16 cellular contexts compared by ENCODE assay signal in genomic region chr2:226698671-226699070, GRCh38.
DNase-seq lines count a peak whose midpoint lies in the region; ATAC-seq and TF ChIP-seq lines count a peak whose summit lies in the region.
"Had no signal": no experiment of that assay in that cellular context is flagged by ENCODE, and none has a peak within 500 bp of the region (broad histone marks: within the 10 kb centered on the region; RNA-seq: fewer than 3 reads in every experiment).

No MANE protein-coding gene starts in this region.

- H3K4me1 ChIP-seq in HCT116 (ENCODE audit: control insufficient read depth in 1 of 2, insufficient read depth in 2 of 2, low read length in 2 of 2) (peaks cover 46 to 48% of the 10 kb centered on the region in 2 experiments), right cardiac atrium (ENCODE audit: control insufficient read depth, insufficient read depth, low read length) (no peaks in the 10 kb centered on the region)
- H3K4me1 ChIP-seq: Caco-2 had no signal

- ATAC-seq in Right ventricle myocardium inferior (peak; percentile 28), HCT116 (no peak; the same call in 1 of the 2 replicates), right cardiac atrium (peak; percentile 65 to 66), HG02938 (IDR thresholded peaks at IDR 0.05; ENCODE audit: unreplicated experiment) (no peak)
- ATAC-seq: CD8-positive, alpha-beta T cell had no signal

- no peak overlapping the region for H3K9ac ChIP-seq in HCT116 (ENCODE audit: low read length)
- H3K9ac ChIP-seq: BLaER1 had no signal

- no peak overlapping the region for H2AFZ ChIP-seq in HCT116 (ENCODE audit: low read depth, low read length, poor library complexity, severe bottlenecking)

- POLR2A ChIA-PET in HCT116 (lab: Charles Lee): interaction anchor here (1.8 kb wide), 1 partner anchor 46 kb away, joined by 4 read pairs; no protein-coding TSS in a partner anchor

- no peaks in the 10 kb centered on the region for H3K9me2 ChIP-seq in HCT116 (ENCODE audit: insufficient read depth)

- intact Hi-C loops in Right ventricle myocardium inferior (cut with DNase I): no loop called here
- intact Hi-C loops in cardiac septum (cut with DNase I): no loop called here
- intact Hi-C loops in HCT116 (cut with micrococcal nuclease): no loop called here
- intact Hi-C loops in right cardiac atrium (cut with DNase I): no loop called here

- BruUV-seq in HCT116 (replicated peaks; lab: Mats Ljungman, UMichigan): no TSS peak

- TF ChIP-seq POLR2A in HCT116 (IDR thresholded peaks at IDR 0.05; ENCODE audit: borderline replicate concordance, extremely low read depth, insufficient read depth, insufficient read length): no peak

- CTCF ChIA-PET in HCT116 (lab: Charles Lee): no interaction called here

- H3K9me3 ChIP-seq in HCT116 (ENCODE audit: control insufficient read depth in 1 of 2, insufficient read depth in 1 of 2, low read depth in 1 of 2, low read length in 2 of 2) (no peaks in the 10 kb centered on the region), right cardiac atrium (ENCODE audit: control insufficient read depth, low read length) (no peaks in the 10 kb centered on the region)
- H3K9me3 ChIP-seq: Caco-2, HAP-1 had no signal

- no peaks in the 10 kb centered on the region for H3K79me2 ChIP-seq in HCT116 (ENCODE audit: insufficient read depth, low read length)

- no peak for TF ChIP-seq CTCF in HCT116 (IDR thresholded peaks at IDR 0.05 in 2 of 3, conservative IDR thresholded peaks at IDR 0.05 in 1 of 3; ENCODE audit: borderline replicate concordance in 1 of 3, insufficient read depth in 1 of 3, low read depth in 2 of 3, low read length in 2 of 3)

- no peak for TF ChIP-seq RAD21 in HCT116 (IDR thresholded peaks at IDR 0.05; ENCODE audit: low read depth)

- H4K20me1 ChIP-seq in HCT116 (ENCODE audit: insufficient read depth): no peaks in the 10 kb centered on the region
- H4K20me1 ChIP-seq: BLaER1 had no signal

- H3K4me3 ChIP-seq in HCT116 (replicated peaks in 1 of 2; ENCODE audit: low read depth in 1 of 2, low read length in 2 of 2) (no peak overlapping the region), right cardiac atrium (ENCODE audit: low read length) (no peak overlapping the region)
- H3K4me3 ChIP-seq: BLaER1, HAP-1 had no signal

- H3K4me2 ChIP-seq in HCT116 (ENCODE audit: low read length): no peak overlapping the region
- H3K4me2 ChIP-seq: BLaER1 had no signal

- H3K27me3 ChIP-seq in HCT116 (ENCODE audit: insufficient read depth, low read length) (no peaks in the 10 kb centered on the region), right cardiac atrium (ENCODE audit: control insufficient read depth, insufficient read depth) (no peaks in the 10 kb centered on the region)
- H3K27me3 ChIP-seq: BLaER1 had no signal

- RAD21 ChIA-PET in HCT116 (lab: Charles Lee; ENCODE audit: low non-redundant PET in 1 of 2, low total read pairs in 2 of 2, uncharacterized antibody in 2 of 2, unreplicated experiment in 2 of 2): no interaction called here

- H3K36me3 ChIP-seq in HCT116 (ENCODE audit: control insufficient read depth in 1 of 2, insufficient read depth in 2 of 2, low read length in 2 of 2): no peaks in the 10 kb centered on the region
- H3K36me3 ChIP-seq: BLaER1, HAP-1 had no signal

- H3K27ac ChIP-seq in HCT116 (ENCODE audit: low read depth, low read length) (peak overlapping the region; percentile 38; the same call in 1 of the 2 replicates), right cardiac atrium (ENCODE audit: low read length) (no peak overlapping the region)
- H3K27ac ChIP-seq: 22Rv1, BLaER1, C4-2B had no signal

- DNase-seq in Right ventricle myocardium inferior (ENCODE audit: missing footprints): no peak
- no peak for DNase-seq in cardiac septum (ENCODE audit: low spot score)
- DNase-seq in HCT116 (ENCODE audit: low read depth, low spot score): no peak
- DNase-seq in right cardiac atrium: no peak
- no peak for DNase-seq in SW 1271 (lab: John Stamatoyannopoulos, UW)
- DNase-seq: Caco-2; CD4-positive, CD25-positive, alpha-beta regulatory T cell; CD8-positive, alpha-beta T cell; DMS153; DND-41; GOT3 had no signal

TF ChIP-seq in HCT116, 20 proteins besides CTCF, POLR2A, EP300 and RAD21:
- no peak for TF ChIP-seq YY1 (IDR thresholded peaks at IDR 0.05; ENCODE audit: extremely low read depth, insufficient replicate concordance, low read depth, low read length)
- TF ChIP-seq EZH2phosphoT487 (IDR thresholded peaks at IDR 0.05; ENCODE audit: borderline replicate concordance): no peak
- no peak for TF ChIP-seq TCF7L2 (IDR thresholded peaks at IDR 0.05; ENCODE audit: borderline replicate concordance, extremely low read depth, insufficient read depth, insufficient read length)
- no peak for TF ChIP-seq SRF (IDR thresholded peaks at IDR 0.05; ENCODE audit: low read depth)
- no peak for TF ChIP-seq ZBTB33 (IDR thresholded peaks at IDR 0.05; ENCODE audit: extremely low read depth, insufficient replicate concordance, low read length)
- TF ChIP-seq ZNF274 (IDR thresholded peaks at IDR 0.05; ENCODE audit: low read depth, low read length): no peak
- no peak for TF ChIP-seq SP1 (IDR thresholded peaks at IDR 0.05; ENCODE audit: low read depth)
- no peak for TF ChIP-seq POLR2AphosphoS5 (IDR thresholded peaks at IDR 0.05; ENCODE audit: low read depth, low read length)
- no peak for TF ChIP-seq ELF1 (IDR thresholded peaks at IDR 0.05; ENCODE audit: borderline replicate concordance, low read depth)
- no peak for TF ChIP-seq CBX3 (IDR thresholded peaks at IDR 0.05; ENCODE audit: low read depth)
- TF ChIP-seq MAX (IDR thresholded peaks at IDR 0.05): no peak
- no peak for TF ChIP-seq FOSL1 (IDR thresholded peaks at IDR 0.05; ENCODE audit: low read depth)
- no peak for TF ChIP-seq REST (IDR thresholded peaks at IDR 0.05; ENCODE audit: low read depth)
- TF ChIP-seq EGR1 (IDR thresholded peaks at IDR 0.05; ENCODE audit: low read depth): no peak
- TF ChIP-seq ATF3 (IDR thresholded peaks at IDR 0.05): no peak
- no peak for TF ChIP-seq JUND (IDR thresholded peaks at IDR 0.05)
- no peak for TF ChIP-seq SIN3A (IDR thresholded peaks at IDR 0.05; ENCODE audit: low read depth)
- no peak for TF ChIP-seq EZH2 (IDR thresholded peaks at IDR 0.05)
- no peak for TF ChIP-seq CEBPB (IDR thresholded peaks at IDR 0.05; ENCODE audit: low read depth)
- no peak for TF ChIP-seq ZFX (IDR thresholded peaks at IDR 0.05)

Comparison
In these comparisons a context has a peak if more than half of its experiments do, and no peak if none do; other contexts are left out.
1. ATAC-seq: peak in Right ventricle myocardium inferior (single experiment) and right cardiac atrium (2 of 2); none in HCT116 (single experiment) and HG02938 (single experiment).